Comparison of ENCODE assay signal across 9 cellular contexts in genomic region chr2:54602736-54603322, GRCh38.
DNase-seq lines count a peak whose midpoint lies in the region; ATAC-seq, FAIRE-seq and TF ChIP-seq lines count a peak whose summit lies in the region.
"Had no signal": no experiment of that assay in that cellular context is flagged by ENCODE, and none has a peak within 500 bp of the region (broad histone marks: within the 10 kb centered on the region; RNA-seq: fewer than 3 reads in every experiment).

No MANE protein-coding gene starts in this region.

- ATAC-seq in GM23338 (peak; percentile 9; the same call in 2 of the 3 replicates), HG02571 (IDR thresholded peaks at IDR 0.05; ENCODE audit: unreplicated experiment) (no peak)
- ATAC-seq in activated naive CD4-positive, alpha-beta T cell treated with anti-CD3 and anti-CD28 coated beads, Interleukin-2, amount 50 U/mL, for 72 hours = no peak
- peak; percentile 44 for ATAC-seq in stimulated activated effector memory CD8-positive, alpha-beta T cell treated with anti-CD3 and anti-CD28 coated beads, Interleukin-12 subunit alpha, Interleukin-12 subunit beta, amount 100 ng/mL, for 72 hours

- no peaks in the 10 kb centered on the region for H3K27me3 ChIP-seq in GM23338 (ENCODE audit: insufficient read depth)

- H3K4me3 Mint-ChIP-seq in GM23338 = no peak overlapping the region
- H3K4me3 Mint-ChIP-seq in stimulated activated effector memory CD8-positive, alpha-beta T cell treated with anti-CD3 and anti-CD28 coated beads, Interleukin-12 subunit alpha, Interleukin-12 subunit beta, amount 100 ng/mL, for 72 hours = no peak overlapping the region

- H3K9ac ChIP-seq in kidney (ENCODE audit: low read length in 2 of 2) = peak overlapping the region in 1 of 2 donors; percentile 30

- H3K9me2 ChIP-seq in GM23338 (ENCODE audit: insufficient read depth) = peaks cover 10% of the 10 kb centered on the region

- H2AFZ ChIP-seq in GM23338 = no peak overlapping the region

- H3K36me3 ChIP-seq in GM23338 (ENCODE audit: insufficient read depth) = peaks cover 4% of the 10 kb centered on the region; the same call in 1 of the 2 replicates
- peaks cover 0 to 8% of the 10 kb centered on the region in 2 donors for H3K36me3 ChIP-seq in kidney (ENCODE audit: control insufficient read depth in 1 of 2, insufficient read depth in 2 of 2, low read length in 2 of 2)

- in situ Hi-C loops in G401 (cut with HindIII; ENCODE audit: low sequenced_read_pairs) = no loop called here

- no peaks in the 10 kb centered on the region for H3K9me3 ChIP-seq in kidney (ENCODE audit: control insufficient read depth in 1 of 2, low read length in 2 of 2)

- H3K36me3 Mint-ChIP-seq in GM23338 (ENCODE audit: low read depth) = peaks cover 29% of the 10 kb centered on the region
- H3K36me3 Mint-ChIP-seq in activated naive CD4-positive, alpha-beta T cell treated with anti-CD3 and anti-CD28 coated beads, Interleukin-2, amount 50 U/mL, for 72 hours = peaks cover 5 to 24% of the 10 kb centered on the region in 2 donors
- H3K36me3 Mint-ChIP-seq in stimulated activated effector memory CD8-positive, alpha-beta T cell treated with anti-CD3 and anti-CD28 coated beads, Interleukin-12 subunit alpha, Interleukin-12 subunit beta, amount 100 ng/mL, for 72 hours = no peaks in the 10 kb centered on the region

- no peak for TF ChIP-seq CTCF in GM23338 (conservative IDR thresholded peaks at IDR 0.05; ENCODE audit: low read depth in 2 of 2)
- no peak for TF ChIP-seq CTCF in kidney (IDR thresholded peaks at IDR 0.05; ENCODE audit: borderline replicate concordance, extremely low read depth, insufficient read depth)
- no peak for TF ChIP-seq CTCF in GM10266 (IDR thresholded peaks at IDR 0.05; ENCODE audit: control insufficient read depth, insufficient read depth, low read depth, missing control alignments)

- no peaks in the 10 kb centered on the region for H3F3A ChIP-seq in GM23338 (replicated peaks; ENCODE audit: low read depth)

- H3K27ac Mint-ChIP-seq in GM23338 = peak overlapping the region; percentile 19; the same call in 1 of the 2 replicates
- H3K27ac Mint-ChIP-seq in activated naive CD4-positive, alpha-beta T cell treated with anti-CD3 and anti-CD28 coated beads, Interleukin-2, amount 50 U/mL, for 72 hours = peak overlapping the region; percentile 41 to 84
- H3K27ac Mint-ChIP-seq in stimulated activated effector memory CD8-positive, alpha-beta T cell treated with anti-CD3 and anti-CD28 coated beads, Interleukin-12 subunit alpha, Interleukin-12 subunit beta, amount 100 ng/mL, for 72 hours = peak overlapping the region; percentile 61

- intact Hi-C loops in kidney (cut with DNase I) = no loop called here

- H3K27me3 Mint-ChIP-seq in GM23338 (ENCODE audit: insufficient read depth, low read depth, poor library complexity) = peaks cover 5% of the 10 kb centered on the region

- no peak for FAIRE-seq in kidney (lab: Jason Lieb, UNC)

- H3K79me2 ChIP-seq in GM23338 (replicated peaks; ENCODE audit: insufficient read depth) = peaks cover 100% of the 10 kb centered on the region

- no peaks in the 10 kb centered on the region for H3K9me3 Mint-ChIP-seq in GM23338
- no peaks in the 10 kb centered on the region for H3K9me3 Mint-ChIP-seq in activated naive CD4-positive, alpha-beta T cell treated with anti-CD3 and anti-CD28 coated beads, Interleukin-2, amount 50 U/mL, for 72 hours
- H3K9me3 Mint-ChIP-seq in stimulated activated effector memory CD8-positive, alpha-beta T cell treated with anti-CD3 and anti-CD28 coated beads, Interleukin-12 subunit alpha, Interleukin-12 subunit beta, amount 100 ng/mL, for 72 hours = no peaks in the 10 kb centered on the region

- H3K4me1 ChIP-seq in GM23338 (ENCODE audit: insufficient read depth) = peaks cover 38% of the 10 kb centered on the region
- H3K4me1 ChIP-seq in kidney (ENCODE audit: control insufficient read depth in 1 of 2, insufficient read depth in 1 of 2, low read depth in 1 of 2, low read length in 2 of 2) = peaks cover 71 to 80% of the 10 kb centered on the region in 2 donors

- H3K4me1 Mint-ChIP-seq in GM23338 = peaks cover 57% of the 10 kb centered on the region
- H3K4me1 Mint-ChIP-seq in stimulated activated effector memory CD8-positive, alpha-beta T cell treated with anti-CD3 and anti-CD28 coated beads, Interleukin-12 subunit alpha, Interleukin-12 subunit beta, amount 100 ng/mL, for 72 hours = peaks cover 63% of the 10 kb centered on the region

- H3K4me3 ChIP-seq in GM23338 (no peak overlapping the region), kidney (ENCODE audit: low read length in 2 of 2) (no peak overlapping the region)

- no peak overlapping the region for H3K27ac ChIP-seq in GM23338 (ENCODE audit: low read depth)
- H3K27ac ChIP-seq in kidney (ENCODE audit: low read depth in 2 of 2, low read length in 2 of 2) = peak overlapping the region; percentile 72 to 78

- DNase-seq in GM23338 (ENCODE audit: low spot score) (no peak), kidney (no peak), NOMO-1 (lab: John Stamatoyannopoulos, UW; ENCODE audit: unreplicated experiment in 2 of 2) (no peak), G401 (ENCODE audit: low spot score) (no peak), GM10266 (ENCODE audit: extremely low spot score) (no peak)
- DNase-seq in activated naive CD4-positive, alpha-beta T cell treated with anti-CD3 and anti-CD28 coated beads, Interleukin-2, amount 50 U/mL, for 72 hours (ENCODE audit: low spot score in 2 of 2) = no peak
- no peak for DNase-seq in stimulated activated effector memory CD8-positive, alpha-beta T cell treated with anti-CD3 and anti-CD28 coated beads, Interleukin-12 subunit alpha, Interleukin-12 subunit beta, amount 100 ng/mL, for 72 hours (ENCODE audit: low spot score in 2 of 2)
- DNase-seq: NCI-H2081 had no signal

- H3K4me2 ChIP-seq in GM23338 = no peak overlapping the region

- H4K20me1 ChIP-seq in GM23338 (replicated peaks; ENCODE audit: insufficient read depth) = peaks cover 65% of the 10 kb centered on the region

TF ChIP-seq in GM23338, 12 proteins besides CTCF, POLR2A, EP300 and RAD21 (continues in another document):
- TF ChIP-seq EZH2phosphoT487 (IDR thresholded peaks at IDR 0.05; ENCODE audit: unreplicated experiment) (no peak), REST (IDR thresholded peaks at IDR 0.05; ENCODE audit: unreplicated experiment) (no peak), POLR2AphosphoS5 (IDR thresholded peaks at IDR 0.05; ENCODE audit: low read depth) (no peak)

Comparison
In these comparisons a context has a peak if more than half of its experiments do, and no peak if none do; other contexts are left out.
1. ATAC-seq: peak in GM23338 (single experiment) and stimulated activated effector memory CD8-positive, alpha-beta T cell treated with anti-CD3 and anti-CD28 coated beads, Interleukin-12 subunit alpha, Interleukin-12 subunit beta, amount 100 ng/mL, for 72 hours (single experiment); none in activated naive CD4-positive, alpha-beta T cell treated with anti-CD3 and anti-CD28 coated beads, Interleukin-2, amount 50 U/mL, for 72 hours (0 of 2) and HG02571 (single experiment).
2. Peak in every context shown above with its lines, with median percentiles within 50 percentile points of each other: H3K27ac Mint-ChIP-seq.